Comparison of ENCODE assay signal across 13 cellular contexts in the genomic region with DNA sequence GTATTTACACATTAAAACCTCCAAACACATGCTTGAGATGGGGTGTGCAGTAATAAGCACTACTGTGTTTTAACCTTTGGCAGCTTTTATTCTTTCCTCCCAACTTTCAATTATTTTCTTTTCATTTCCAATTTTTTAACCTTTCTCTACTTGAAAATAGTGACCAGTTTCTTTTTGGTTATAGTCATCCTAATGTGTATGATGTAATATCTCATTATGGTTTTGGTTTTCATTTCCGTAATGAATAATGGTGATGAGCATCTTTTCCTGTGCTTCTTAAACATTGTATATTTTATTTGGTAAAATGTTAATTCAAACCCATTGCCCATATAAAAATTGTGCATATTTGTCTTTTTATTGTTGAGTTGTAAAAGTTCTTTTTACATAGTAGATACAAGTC.
"Had no signal": no experiment of that assay in that cellular context is flagged by ENCODE, and none has a peak within 500 bp of the region (broad histone marks: within the 10 kb centered on the region; RNA-seq: fewer than 3 reads in every experiment).

No MANE protein-coding gene starts in this region.

- H3K27ac Mint-ChIP-seq: activated B cell treated with CpG ODN at 0.5 μM for 24 hours; activated CD4-positive, alpha-beta T cell treated with anti-CD3 and anti-CD28 coated beads, Interleukin-2, amount 10 ng/mL, durations not matched to agents 7 days and 5 days; activated T-cell treated with anti-CD3 and anti-CD28 coated beads, Interleukin-2, amount 50 U/mL, for 24 hours had no signal

- H3K4me3 ChIP-seq: cardiac muscle cell, dorsolateral prefrontal cortex, ovary, sigmoid colon, spleen, thoracic aorta had no signal

- H3K36me3 ChIP-seq: ovary, spleen, thoracic aorta had no signal

- H3K4me1 ChIP-seq: spleen had no signal

- H3K9me3 ChIP-seq: ovary, sigmoid colon, spleen, thoracic aorta had no signal

- H3K27ac ChIP-seq: cardiac muscle cell, ovary, sigmoid colon, spleen, thoracic aorta had no signal

- H3K27me3 Mint-ChIP-seq: activated B cell treated with CpG ODN at 0.5 μM for 24 hours; activated CD4-positive, alpha-beta T cell treated with anti-CD3 and anti-CD28 coated beads, Interleukin-2, amount 10 ng/mL, durations not matched to agents 7 days and 5 days; activated T-cell treated with anti-CD3 and anti-CD28 coated beads, Interleukin-2, amount 50 U/mL, for 24 hours had no signal

- ATAC-seq: left lobe of liver had no signal

- H3K4me3 Mint-ChIP-seq: activated B cell treated with CpG ODN at 0.5 μM for 24 hours; activated CD4-positive, alpha-beta T cell treated with anti-CD3 and anti-CD28 coated beads, Interleukin-2, amount 10 ng/mL, durations not matched to agents 7 days and 5 days; activated T-cell treated with anti-CD3 and anti-CD28 coated beads, Interleukin-2, amount 50 U/mL, for 24 hours had no signal

- H3K4me1 Mint-ChIP-seq: activated B cell treated with CpG ODN at 0.5 μM for 24 hours had no signal

- DNase-seq: activated B cell treated with CpG ODN at 0.5 μM for 24 hours; activated CD4-positive, alpha-beta T cell treated with anti-CD3 and anti-CD28 coated beads, Interleukin-2, amount 10 ng/mL, durations not matched to agents 7 days and 5 days; activated gamma-delta T cell treated with Interleukin-2 at 50 U/mL for 16 hours; activated T-cell treated with anti-CD3 and anti-CD28 coated beads, Interleukin-2, amount 50 U/mL, for 24 hours; dorsolateral prefrontal cortex; islet precursor cell; ovary; sigmoid colon; spleen; SW 1271 had no signal

- H3K9me3 Mint-ChIP-seq: activated T-cell treated with anti-CD3 and anti-CD28 coated beads, Interleukin-2, amount 50 U/mL, for 24 hours had no signal
